ENCODE assay signal across 22 cellular contexts in the genomic region with DNA sequence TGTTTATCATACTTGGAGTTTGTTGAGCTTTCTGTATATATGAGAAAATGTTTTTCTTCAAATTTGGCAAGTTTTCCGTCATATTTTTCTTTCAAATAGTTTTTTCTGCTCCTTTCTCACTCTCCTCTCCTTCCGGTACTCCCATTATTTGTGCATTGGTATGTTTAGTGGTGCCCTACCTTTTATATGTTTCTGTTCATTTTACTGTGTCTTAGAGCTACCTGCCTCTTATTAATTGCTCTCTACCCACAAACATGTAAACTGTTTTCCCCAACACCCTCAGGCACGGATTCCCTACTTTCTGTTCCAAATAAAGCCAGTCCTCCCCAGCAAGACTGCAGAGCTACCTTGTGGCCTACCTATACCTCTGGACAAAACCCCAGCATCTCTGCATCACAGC.
A peak's percentile ranks its signal among the peaks of the same experiment; 100 is the strongest.
DNase-seq lines count a peak whose midpoint lies in the region; ATAC-seq, FAIRE-seq and TF ChIP-seq lines count a peak whose summit lies in the region.
"Had no signal": no experiment of that assay in that cellular context is flagged by ENCODE, and none has a peak within 500 bp of the region (broad histone marks: within the 10 kb centered on the region; RNA-seq: fewer than 3 reads in every experiment).

No MANE protein-coding gene starts in this region.

- CTCF ChIA-PET in HepG2 (lab: Yijun Ruan, JAX; ENCODE audit: low intra/inter-chr PET ratio, low total read pairs): no interaction called here

- peaks cover 16% of the 10 kb centered on the region for H3K79me1 ChIP-seq in trophoblast cell (ENCODE audit: low read length)

- no peaks in the 10 kb centered on the region for H3K79me2 ChIP-seq in HepG2 (ENCODE audit: insufficient read depth, low read length)
- no peaks in the 10 kb centered on the region for H3K79me2 ChIP-seq in trophoblast cell (ENCODE audit: control insufficient read depth, insufficient read depth, low read length, poor library complexity)

- no peak overlapping the region for H3K4ac ChIP-seq in trophoblast cell (ENCODE audit: low read depth, low read length)

- no peak overlapping the region for H3K23ac ChIP-seq in trophoblast cell (ENCODE audit: low read length)

- in situ Hi-C loops in HepG2 (cut with HindIII; ENCODE audit: extremely low pct_ligation_motif_present, low pct_unique_long_range_greater_than_20kb): no loop called here

- H2BK120ac ChIP-seq in trophoblast cell (ENCODE audit: insufficient read depth, low read length, poor library complexity): no peak overlapping the region

- no peaks in the 10 kb centered on the region for H3K36me3 ChIP-seq in HepG2 (replicated peaks in 1 of 2; ENCODE audit: control insufficient read depth in 1 of 2, insufficient read depth in 2 of 2, low read length in 2 of 2)
- no peaks in the 10 kb centered on the region for H3K36me3 ChIP-seq in right lobe of liver
- peaks cover 0 to 2% of the 10 kb centered on the region in 2 experiments for H3K36me3 ChIP-seq in trophoblast cell (ENCODE audit: control insufficient read depth in 1 of 2, insufficient read depth in 2 of 2, low read length in 2 of 2)
- H3K36me3 ChIP-seq: BLaER1 treated with 17β-estradiol and CSF1 and Interleukin-3, amounts not matched to agents 10 nM and 100 nM had no signal

- peaks cover 13% of the 10 kb centered on the region for H3K4me1 Mint-ChIP-seq in endothelial cell (ENCODE audit: unreplicated experiment)

- POLR2A ChIA-PET in HepG2 (lab: Yijun Ruan, JAX): no interaction called here

- peak overlapping the region; percentile 27 for H3K4me3 Mint-ChIP-seq in endothelial cell (ENCODE audit: unreplicated experiment)
- H3K4me3 Mint-ChIP-seq: B cell; CD4-positive, alpha-beta T cell; CD8-positive, alpha-beta T cell had no signal

- H3K14ac ChIP-seq in trophoblast cell (ENCODE audit: low read length): no peak overlapping the region

- H3K4me2 ChIP-seq in HepG2 (ENCODE audit: low read depth, low read length): no peak overlapping the region
- no peak overlapping the region for H3K4me2 ChIP-seq in trophoblast cell (ENCODE audit: low read length)
- H3K4me2 ChIP-seq: A549; BLaER1 treated with 17β-estradiol and CSF1 and Interleukin-3, amounts not matched to agents 10 nM and 100 nM had no signal

- no peak for FAIRE-seq in HepG2 (lab: Jason Lieb, UNC)
- FAIRE-seq: A549, D721Med, G401.6, GM12891, GM19239 had no signal

- no peak overlapping the region for H2BK12ac ChIP-seq in trophoblast cell (ENCODE audit: low read length)

- H2AFZ ChIP-seq in HepG2 (ENCODE audit: low read length) (no peak overlapping the region), trophoblast cell (ENCODE audit: insufficient read depth, low read length, poor library complexity) (no peak overlapping the region)

- H3K36me3 Mint-ChIP-seq in endothelial cell (ENCODE audit: low read depth, unreplicated experiment): peaks cover 19% of the 10 kb centered on the region
- H3K36me3 Mint-ChIP-seq: CD8-positive, alpha-beta T cell had no signal

- H3K4me1 ChIP-seq in HepG2 (ENCODE audit: insufficient read depth, low read length): no peaks in the 10 kb centered on the region
- peaks cover 0 to 5% (median 0%) of the 10 kb centered on the region in 4 donors for H3K4me1 ChIP-seq in right lobe of liver
- H3K4me1 ChIP-seq in trophoblast cell (ENCODE audit: control insufficient read depth in 1 of 2, insufficient read depth in 2 of 2, low read length in 2 of 2): peaks cover 10 to 20% of the 10 kb centered on the region in 2 experiments
- H3K4me1 ChIP-seq: A549 had no signal

- TF ChIP-seq POLR2A in HepG2 (IDR thresholded peaks at IDR 0.05; ENCODE audit: insufficient read depth in 1 of 2, low read depth in 2 of 2, low read length in 2 of 2) (no peak), right lobe of liver (IDR thresholded peaks at IDR 0.05) (no peak)

- no TSS peak for BruUV-seq in HepG2 (replicated peaks; lab: Mats Ljungman, UMichigan)

- H4K8ac ChIP-seq in trophoblast cell (ENCODE audit: low read depth, low read length): no peak overlapping the region

- TF ChIP-seq EP300 in HepG2 (IDR thresholded peaks at IDR 0.05; ENCODE audit: low read depth in 2 of 2, low read length in 2 of 2): no peak
- no peak for TF ChIP-seq EP300 in HepG2 (CRISPR knock-in tag; IDR thresholded peaks at IDR 0.05; ENCODE audit: borderline replicate concordance)

- no peak for TF ChIP-seq RAD21 in HepG2 (CRISPR knock-in tag; IDR thresholded peaks at IDR 0.05)

- H3K9me3 ChIP-seq in HepG2 (ENCODE audit: low read length) (peaks cover 11% of the 10 kb centered on the region), right lobe of liver (no peaks in the 10 kb centered on the region), trophoblast cell (ENCODE audit: insufficient read depth, low read depth, low read length) (peaks cover 4% of the 10 kb centered on the region)
- H3K9me3 ChIP-seq: A549, Caco-2 had no signal

- no peaks in the 10 kb centered on the region for H4K20me1 ChIP-seq in HepG2 (ENCODE audit: insufficient read depth, low read length)
- H4K20me1 ChIP-seq: BLaER1 treated with 17β-estradiol and CSF1 and Interleukin-3, amounts not matched to agents 10 nM and 100 nM had no signal

- H4K91ac ChIP-seq in trophoblast cell (ENCODE audit: low read depth, low read length): no peak overlapping the region

- H3K18ac ChIP-seq in trophoblast cell (ENCODE audit: low read length): no peak overlapping the region

- no peak overlapping the region for H2AK5ac ChIP-seq in trophoblast cell (ENCODE audit: low read length)

- no peak for TF ChIP-seq CTCF in HepG2 (CRISPR knock-in tag; IDR thresholded peaks at IDR 0.05)
- TF ChIP-seq CTCF in right lobe of liver (IDR thresholded peaks at IDR 0.05): no peak
- TF ChIP-seq CTCF in endothelial cell (IDR thresholded peaks at IDR 0.05; ENCODE audit: unreplicated experiment): no peak

- no peak overlapping the region for H2BK5ac ChIP-seq in trophoblast cell (ENCODE audit: low read depth, low read length, poor library complexity)

- no peak overlapping the region for H3K27ac Mint-ChIP-seq in endothelial cell (ENCODE audit: unreplicated experiment)
- H3K27ac Mint-ChIP-seq: B cell; CD4-positive, alpha-beta T cell; CD8-positive, alpha-beta T cell had no signal

- ATAC-seq in HepG2 (no peak), right lobe of liver (no peak)
- no peak for ATAC-seq in stimulated activated naive CD8-positive, alpha-beta T cell treated with anti-CD3 and anti-CD28 coated beads, Interleukin-15, Interleukin-2, amounts not matched to agents 100 U/mL and 50 U/mL, for 24 hours
- ATAC-seq: A549; CD8-positive, alpha-beta T cell had no signal

- DNase-seq in HepG2 (ENCODE audit: low spot score): no peak
- no peak for DNase-seq in right lobe of liver
- DNase-seq in endothelial cell (ENCODE audit: low spot score): no peak
- no peak for DNase-seq in trophoblast cell
- no peak for DNase-seq in stimulated activated naive CD8-positive, alpha-beta T cell treated with anti-CD3 and anti-CD28 coated beads, Interleukin-15, Interleukin-2, amounts not matched to agents 100 U/mL and 50 U/mL, for 24 hours
- DNase-seq in mucosa of gallbladder (ENCODE audit: low spot score): no peak
- DNase-seq: AML-193; Caco-2; Calu3; CD4-positive, alpha-beta T cell; CD8-positive, alpha-beta T cell; DMS79 treated with DMSO at 0.1 percent for 48 hours; GF-D8 had no signal

- H3K9me3 Mint-ChIP-seq in endothelial cell (ENCODE audit: unreplicated experiment): no peaks in the 10 kb centered on the region

- H3K4me3 ChIP-seq in HepG2 (replicated peaks in 1 of 3; ENCODE audit: insufficient read depth in 1 of 3, low read depth in 2 of 3, low read length in 3 of 3) (no peak overlapping the region), right lobe of liver (no peak overlapping the region), trophoblast cell (ENCODE audit: low read depth, low read length) (no peak overlapping the region)
- H3K4me3 ChIP-seq: A549; BLaER1 treated with 17β-estradiol and CSF1 and Interleukin-3, amounts not matched to agents 10 nM and 100 nM had no signal

- no peak overlapping the region for H4K12ac ChIP-seq in trophoblast cell (ENCODE audit: low read depth, low read length)

- intact Hi-C loops in HepG2 (cut with micrococcal nuclease; ENCODE audit: unreplicated experiment) (no loop called here), right lobe of liver (cut with DNase I) (no loop called here)

- H3K27ac ChIP-seq in HepG2 (ENCODE audit: extremely low read length, insufficient read depth, low read length) (no peak overlapping the region), right lobe of liver (no peak overlapping the region), trophoblast cell (ENCODE audit: low read depth, low read length) (no peak overlapping the region)
- H3K27ac ChIP-seq: 22Rv1; A549; BLaER1 treated with 17β-estradiol and CSF1 and Interleukin-3, amounts not matched to agents 10 nM and 100 nM; C4-2B had no signal

- peaks cover 6% of the 10 kb centered on the region for H3K27me3 Mint-ChIP-seq in endothelial cell (ENCODE audit: unreplicated experiment)

- peaks cover 2 to 3% of the 10 kb centered on the region in 2 experiments; a peak in 2 of 5 replicates for H3K27me3 ChIP-seq in HepG2 (ENCODE audit: control insufficient read depth in 1 of 2, insufficient read depth in 2 of 2, low read length in 2 of 2)
- peaks cover 0 to 3% of the 10 kb centered on the region in 2 donors for H3K27me3 ChIP-seq in right lobe of liver
- H3K27me3 ChIP-seq in trophoblast cell (ENCODE audit: insufficient read depth, low read length): no peaks in the 10 kb centered on the region

- 3% methylated on average over 3 of the region's 3 CpGs for WGBS in HepG2 (ENCODE audit: low lambda C conversion rate)
- WGBS in right lobe of liver (ENCODE audit: insufficient coverage, low coverage, low lambda C conversion rate, missing lambda C conversion rate): 66% methylated on average over 3 of the region's 3 CpGs
- WGBS in trophoblast cell (ENCODE audit: extremely low coverage, insufficient coverage, insufficient read length): no CpG with 5 or more reads among the region's 3 CpGs

- H3K9ac ChIP-seq in HepG2 (ENCODE audit: insufficient read depth, low read depth, low read length): no peak overlapping the region
- H3K9ac ChIP-seq in trophoblast cell (ENCODE audit: low read length): peak overlapping the region; percentile 50
- H3K9ac ChIP-seq: BLaER1 treated with 17β-estradiol and CSF1 and Interleukin-3, amounts not matched to agents 10 nM and 100 nM had no signal

TF ChIP-seq in HepG2, 621 proteins besides CTCF, POLR2A, EP300 and RAD21:
- TF ChIP-seq ZNF709 (CRISPR knock-in tag; IDR thresholded peaks at IDR 0.05) (peak; percentile 89; the same call in 1 of the 2 replicates), TCF7L2 (IDR thresholded peaks at IDR 0.05; ENCODE audit: low read depth, low read length) (no peak)
